Comparison of ENCODE assay signal across 17 cellular contexts in the genomic region with DNA sequence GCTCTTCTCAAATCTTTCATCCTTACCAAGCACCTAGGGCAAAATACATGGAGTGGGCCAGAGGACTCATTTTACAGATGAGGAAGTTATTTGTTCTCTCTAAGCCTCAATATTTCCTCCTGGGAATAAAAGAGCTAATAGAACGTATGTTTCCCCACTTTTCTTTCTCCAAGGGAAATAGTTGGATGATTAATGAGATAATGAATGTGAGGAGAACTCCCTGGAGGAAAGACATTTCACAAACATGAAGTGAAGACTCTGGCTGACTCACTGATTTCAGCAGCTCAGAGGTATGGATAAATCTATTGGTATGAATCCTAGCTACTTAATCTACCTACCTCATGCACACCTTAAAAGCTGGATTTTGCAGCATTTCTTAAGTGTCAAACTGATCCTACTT.
DNase-seq lines count a peak whose midpoint lies in the region; ATAC-seq and TF ChIP-seq lines count a peak whose summit lies in the region.
"Had no signal": no experiment of that assay in that cellular context is flagged by ENCODE, and none has a peak within 500 bp of the region (broad histone marks: within the 10 kb centered on the region; RNA-seq: fewer than 3 reads in every experiment).

No MANE protein-coding gene starts in this region.

- DNase-seq in A172 (ENCODE audit: low spot score) (peak; percentile 43), HS-5 (ENCODE audit: low read depth) (peak; percentile 83), astrocyte of the cerebellum (ENCODE audit: low read depth) (peak; percentile 53), foreskin keratinocyte (peak; percentile 36 to 79), right atrium auricular region (ENCODE audit: low spot score) (no peak)
- DNase-seq in activated CD8-positive, alpha-beta memory T cell treated with anti-CD3 and anti-CD28 coated beads, Interleukin-2, amount 50 U/mL, for 48 hours: no peak
- DNase-seq: activated CD4-positive, CD25-positive, alpha-beta regulatory T cell treated with anti-CD3 and anti-CD28 coated beads, Interleukin-2, amount 50 U/mL, for 72 hours; activated naive CD4-positive, alpha-beta T cell; COR-L47; effector memory CD8-positive, alpha-beta T cell; NCI-H526 treated with DMSO at 0.1 percent for 48 hours; ovary; stomach; T-helper 1 cell had no signal

- no peaks in the 10 kb centered on the region for H3K9me3 ChIP-seq in right atrium auricular region
- H3K9me3 ChIP-seq: ovary, stomach had no signal

- no peaks in the 10 kb centered on the region for H3K27me3 ChIP-seq in foreskin keratinocyte
- H3K27me3 ChIP-seq in right atrium auricular region: no peaks in the 10 kb centered on the region
- H3K27me3 ChIP-seq: cardiac muscle cell, ovary, stomach had no signal

- H3K4me1 ChIP-seq in foreskin keratinocyte: peaks cover 5% of the 10 kb centered on the region
- no peaks in the 10 kb centered on the region for H3K4me1 ChIP-seq in right atrium auricular region

- ATAC-seq in foreskin keratinocyte (peak; percentile 88), GM18517 (IDR thresholded peaks at IDR 0.05; ENCODE audit: unreplicated experiment) (no peak)
- ATAC-seq in activated CD4-positive, CD25-positive, alpha-beta regulatory T cell treated with anti-CD3 and anti-CD28 coated beads, Interleukin-2, amount 50 U/mL, for 24 hours: no peak
- ATAC-seq: effector memory CD8-positive, alpha-beta T cell had no signal

- in situ Hi-C loops in astrocyte of the cerebellum (cut with HindIII; ENCODE audit: low sequenced_read_pairs): no loop called here

- H3K36me3 ChIP-seq in right atrium auricular region: no peaks in the 10 kb centered on the region
- H3K36me3 ChIP-seq: cardiac muscle cell, ovary, stomach had no signal

- no peak overlapping the region for H3K4me3 ChIP-seq in astrocyte of the cerebellum (ENCODE audit: low read depth, low read length)
- H3K4me3 ChIP-seq in right atrium auricular region: no peak overlapping the region
- H3K4me3 ChIP-seq: cardiac muscle cell, ovary, stomach had no signal

- TF ChIP-seq CTCF in astrocyte of the cerebellum (IDR thresholded peaks at IDR 0.05; ENCODE audit: low read depth, low read length, missing control alignments) (no peak), foreskin keratinocyte (conservative IDR thresholded peaks at IDR 0.05) (no peak), right atrium auricular region (IDR thresholded peaks at IDR 0.05) (no peak)

- no peak overlapping the region for H3K27ac ChIP-seq in foreskin keratinocyte
- H3K27ac ChIP-seq in right atrium auricular region: no peak overlapping the region
- H3K27ac ChIP-seq: cardiac muscle cell, ovary, stomach had no signal

Comparison
In these comparisons a context has a peak if more than half of its experiments do, and no peak if none do; other contexts are left out.
1. DNase-seq: peak in A172 (single experiment), HS-5 (single experiment), astrocyte of the cerebellum (single experiment) and foreskin keratinocyte (2 of 2); none in right atrium auricular region (single experiment) and activated CD8-positive, alpha-beta memory T cell treated with anti-CD3 and anti-CD28 coated beads, Interleukin-2, amount 50 U/mL, for 48 hours (single experiment).